ENCODE assay signal across 12 cellular contexts in genomic region chr6:113647158-113647889, GRCh38.
DNase-seq lines count a peak whose midpoint lies in the region; ATAC-seq and TF ChIP-seq lines count a peak whose summit lies in the region.
"Had no signal": no experiment of that assay in that cellular context is flagged by ENCODE, and none has a peak within 500 bp of the region (broad histone marks: within the 10 kb centered on the region; RNA-seq: fewer than 3 reads in every experiment).

No MANE protein-coding gene starts in this region.

- TF ChIP-seq CTCF in fibroblast of the aortic adventitia (IDR thresholded peaks at IDR 0.05; ENCODE audit: insufficient read depth, low read length), result no peak

- H3K4me3 ChIP-seq in fibroblast of the aortic adventitia (ENCODE audit: low read depth, low read length), result no peak overlapping the region
- H3K4me3 ChIP-seq: heart right ventricle had no signal

- DNase-seq in fibroblast of the aortic adventitia (ENCODE audit: low read depth) (peak; percentile 30), cerebellum (ENCODE audit: low spot score) (no peak), NCI-H82 (lab: John Stamatoyannopoulos, UW) (no peak), HPDE6-E6E7 (ENCODE audit: extremely low spot score) (no peak)
- DNase-seq: heart right ventricle; HFFc6; stimulated activated CD4-positive, alpha-beta T cell treated with anti-CD3 and anti-CD28 coated beads, Interleukin-4, amount 100 ng/mL, for 24 hours had no signal

- ATAC-seq in GM18502 (IDR thresholded peaks at IDR 0.05; ENCODE audit: poor library complexity, unreplicated experiment) (peak; percentile 37), GM21447 (IDR thresholded peaks at IDR 0.05; ENCODE audit: unreplicated experiment) (peak; percentile 30), HG03457 (IDR thresholded peaks at IDR 0.05; ENCODE audit: unreplicated experiment) (peak; percentile 33), HG03159 (IDR thresholded peaks at IDR 0.05; ENCODE audit: unreplicated experiment) (no peak)
- ATAC-seq: heart right ventricle; stimulated activated effector memory CD8-positive, alpha-beta T cell treated with anti-CD3 and anti-CD28 coated beads, Interleukin-12 subunit alpha, Interleukin-12 subunit beta, amount 100 ng/mL, for 72 hours had no signal
